ENCODE assay signal across 8 cellular contexts in the genomic region with DNA sequence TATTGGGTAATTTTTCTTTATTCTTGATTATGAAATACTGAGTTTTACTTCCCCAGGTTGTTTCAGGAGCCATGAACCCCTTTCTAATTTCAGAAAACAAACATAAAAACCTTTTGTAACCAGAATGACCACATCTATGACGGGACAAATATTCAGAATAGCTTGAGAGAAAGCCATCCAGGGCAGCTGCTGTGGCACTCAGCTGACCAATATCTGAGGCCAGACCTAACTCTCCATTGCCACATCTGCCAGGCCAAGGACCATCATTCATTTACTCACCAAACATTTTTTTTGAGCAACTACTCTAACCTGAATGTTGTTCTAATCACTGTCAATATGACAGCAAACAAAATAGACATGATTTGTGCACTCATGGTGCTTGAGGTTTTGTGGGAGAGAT.
"Had no signal": no experiment of that assay in that cellular context is flagged by ENCODE, and none has a peak within 500 bp of the region (broad histone marks: within the 10 kb centered on the region; RNA-seq: fewer than 3 reads in every experiment).

No MANE protein-coding gene starts in this region.

- H3K4me2 ChIP-seq: GM23338 had no signal

- H2AFZ ChIP-seq: GM23338 had no signal

- ATAC-seq: GM23338, K562 had no signal

- FAIRE-seq: H1, H54, K562 had no signal

- H3K27ac ChIP-seq: HL-60 had no signal

- H3K4me3 ChIP-seq: GM23338, K562 had no signal

- DNase-seq: H9, HCEC 1CT, IMR-90 had no signal
